In genomic region chr3:115388825-115389224, GRCh38 we compare ENCODE assay signal across 15 cellular contexts.
DNase-seq lines count a peak whose midpoint lies in the region; ATAC-seq, FAIRE-seq and TF ChIP-seq lines count a peak whose summit lies in the region.
"Had no signal": no experiment of that assay in that cellular context is flagged by ENCODE, and none has a peak within 500 bp of the region (broad histone marks: within the 10 kb centered on the region; RNA-seq: fewer than 3 reads in every experiment).

No MANE protein-coding gene starts in this region.

- H3K4me2 ChIP-seq in smooth muscle cell: peak overlapping the region; percentile 44
- H3K4me2 ChIP-seq in GM23248 (ENCODE audit: unreplicated experiment): no peak overlapping the region
- H3K4me2 ChIP-seq: SK-N-SH had no signal

- no peak for FAIRE-seq in GM12891 (lab: Jason Lieb, UNC)

- H3K4me3 ChIP-seq in WERI-Rb-1 (ENCODE audit: low read depth, low read length) (no peak overlapping the region), smooth muscle cell (no peak overlapping the region), GM23248 (no peak overlapping the region)

- H3F3A ChIP-seq in smooth muscle cell (ENCODE audit: low read depth) (no peaks in the 10 kb centered on the region), GM23248 (ENCODE audit: insufficient read depth) (no peaks in the 10 kb centered on the region; the same call in 1 of the 2 replicates)

- TF ChIP-seq POLR2A in GM12891 (IDR thresholded peaks at IDR 0.05; ENCODE audit: low read depth, low read length): no peak

- H3K27ac ChIP-seq in WERI-Rb-1: peak overlapping the region; percentile 38; the same call in 1 of the 2 replicates
- H3K27ac ChIP-seq in smooth muscle cell (ENCODE audit: low read depth): peak overlapping the region; percentile 73
- H3K27ac ChIP-seq in GM23248: no peak overlapping the region

- H3K27me3 ChIP-seq in WERI-Rb-1 (ENCODE audit: insufficient read depth, low read depth, severe bottlenecking): no peaks in the 10 kb centered on the region
- H3K27me3 ChIP-seq in smooth muscle cell (ENCODE audit: low read depth): no peaks in the 10 kb centered on the region
- no peaks in the 10 kb centered on the region for H3K27me3 ChIP-seq in GM23248 (replicated peaks; ENCODE audit: insufficient read depth)
- H3K27me3 ChIP-seq: BE2C had no signal

- ATAC-seq in GM21526 (IDR thresholded peaks at IDR 0.05; ENCODE audit: low FRiP score, unreplicated experiment): no peak

- in situ Hi-C loops in GM23248 (cut with MboI): no loop called here

- H3K9ac ChIP-seq in smooth muscle cell (ENCODE audit: low read depth) (no peak overlapping the region), GM23248 (no peak overlapping the region)
- H3K9ac ChIP-seq: SK-N-SH had no signal

- H3K9me3 ChIP-seq in WERI-Rb-1 (ENCODE audit: severe bottlenecking) (no peaks in the 10 kb centered on the region), smooth muscle cell (replicated peaks; ENCODE audit: low read depth) (no peaks in the 10 kb centered on the region), GM23248 (ENCODE audit: low read depth) (no peaks in the 10 kb centered on the region)
- H3K9me3 ChIP-seq: BE2C, SK-N-SH had no signal

- H3K4me1 ChIP-seq in smooth muscle cell (ENCODE audit: low read depth) (peaks cover 7% of the 10 kb centered on the region), GM23248 (ENCODE audit: insufficient read depth) (no peaks in the 10 kb centered on the region; the same call in 1 of the 2 replicates)

- DNase-seq in NCI-H524 (lab: John Stamatoyannopoulos, UW): peak; percentile 56 to 90
- no peak for DNase-seq in WERI-Rb-1
- peak; percentile 73 for DNase-seq in myocyte (ENCODE audit: low read depth)
- DNase-seq in smooth muscle cell (lab: John Stamatoyannopoulos, UW; ENCODE audit: unreplicated experiment): no peak
- DNase-seq in GM12891 (ENCODE audit: insufficient read length, low spot score): no peak
- no peak for DNase-seq in GM23248
- DNase-seq: BE2C; CD4-positive, alpha-beta T cell; HCEC 1CT; NCI-H1105 treated with DMSO at 0.1 percent for 48 hours; NCI-H1694 treated with DMSO at 0.1 percent for 48 hours; NCI-H2107; NCI-H774; SK-N-SH had no signal

- H3K79me2 ChIP-seq in smooth muscle cell (ENCODE audit: low read depth) (no peaks in the 10 kb centered on the region), GM23248 (ENCODE audit: insufficient read depth) (no peaks in the 10 kb centered on the region)

- H4K20me1 ChIP-seq in smooth muscle cell (ENCODE audit: low read depth): no peaks in the 10 kb centered on the region
- H4K20me1 ChIP-seq in GM23248 (ENCODE audit: insufficient read depth): no peaks in the 10 kb centered on the region

- H2AFZ ChIP-seq in smooth muscle cell (ENCODE audit: low read depth): peak overlapping the region; percentile 63
- no peak overlapping the region for H2AFZ ChIP-seq in GM23248

- no peaks in the 10 kb centered on the region for H3K9me2 ChIP-seq in GM23248 (ENCODE audit: insufficient read depth)
- H3K9me2 ChIP-seq: SK-N-SH had no signal

- H3K36me3 ChIP-seq in WERI-Rb-1: no peaks in the 10 kb centered on the region
- H3K36me3 ChIP-seq in smooth muscle cell (ENCODE audit: low read depth): no peaks in the 10 kb centered on the region
- H3K36me3 ChIP-seq in GM23248 (ENCODE audit: low read depth): no peaks in the 10 kb centered on the region
- H3K36me3 ChIP-seq: BE2C had no signal

- 67% methylated on average over 2 of the region's 2 CpGs for WGBS in smooth muscle cell (ENCODE audit: low lambda C conversion rate)
- 7 to 13% methylated on average over 2 of the region's 2 CpGs for WGBS in GM23248 (ENCODE audit: low coverage in 1 of 2, low lambda C conversion rate in 2 of 2, missing lambda C conversion rate in 2 of 2), 2 experiments

- TF ChIP-seq CTCF in WERI-Rb-1 (IDR thresholded peaks at IDR 0.05; ENCODE audit: low read depth, low read length): no peak
- TF ChIP-seq CTCF in smooth muscle cell (IDR thresholded peaks at IDR 0.05; ENCODE audit: borderline replicate concordance, insufficient read depth, poor library complexity, severe bottlenecking): no peak

TF ChIP-seq in GM12891, 5 proteins besides CTCF, POLR2A, EP300 and RAD21:
- TF ChIP-seq TAF1 (IDR thresholded peaks at IDR 0.05; ENCODE audit: low read depth, low read length): no peak
- TF ChIP-seq POU2F2 (IDR thresholded peaks at IDR 0.05; ENCODE audit: low read depth, low read length): no peak
- TF ChIP-seq PAX5 (IDR thresholded peaks at IDR 0.05; ENCODE audit: insufficient read depth, low read length, severe bottlenecking): no peak
- no peak for TF ChIP-seq SPI1 (IDR thresholded peaks at IDR 0.05; ENCODE audit: low read depth, low read length)
- TF ChIP-seq POLR2AphosphoS5 (IDR thresholded peaks at IDR 0.05; ENCODE audit: low read depth, low read length): no peak

Comparison
In these comparisons a context has a peak if more than half of its experiments do, and no peak if none do; other contexts are left out.
1. DNase-seq: peak in NCI-H524 (2 of 2) and myocyte (single experiment); none in WERI-Rb-1 (single experiment), smooth muscle cell (single experiment), GM12891 (single experiment) and GM23248 (single experiment).